ENCODE assay signal across 1 cellular context in genomic region chr5:119347574-119347973, GRCh38.
TF ChIP-seq lines count a peak whose summit lies in the region.

No MANE protein-coding gene starts in this region.

TF ChIP-seq in H1, 55 proteins besides CTCF, POLR2A, EP300 and RAD21 (continued from another document):
- TF ChIP-seq TAF7 (optimal IDR thresholded peaks at IDR 0.05; ENCODE audit: borderline replicate concordance, low read depth, low read length) (no peak), TEAD4 (IDR thresholded peaks at IDR 0.05; ENCODE audit: low read depth, low read length) (no peak), SP1 (IDR thresholded peaks at IDR 0.05; ENCODE audit: low read depth, low read length) (no peak), CEBPB (IDR thresholded peaks at IDR 0.05; ENCODE audit: low read depth, low read length) (no peak), GABPA (IDR thresholded peaks at IDR 0.05; ENCODE audit: borderline replicate concordance, insufficient read depth, low read length) (no peak), KDM4A (IDR thresholded peaks at IDR 0.05; ENCODE audit: low read depth, low read length, severe bottlenecking) (no peak), HDAC6 (IDR thresholded peaks at IDR 0.05; ENCODE audit: low read depth, low read length) (no peak), FOSL1 (IDR thresholded peaks at IDR 0.05; ENCODE audit: insufficient read depth, low read depth, low read length) (no peak), CHD2 (IDR thresholded peaks at IDR 0.05; ENCODE audit: low read length) (no peak), CHD1 (IDR thresholded peaks at IDR 0.05; ENCODE audit: low read depth, low read length) (no peak), RBBP5 (IDR thresholded peaks at IDR 0.05; ENCODE audit: borderline replicate concordance, low read depth, low read length) (no peak), SP2 (IDR thresholded peaks at IDR 0.05; ENCODE audit: low read length) (no peak), POLR2AphosphoS5 (IDR thresholded peaks at IDR 0.05; ENCODE audit: low read depth, low read length) (no peak), RFX5 (IDR thresholded peaks at IDR 0.05; ENCODE audit: borderline replicate concordance, low read depth, low read length) (no peak), MAFK (IDR thresholded peaks at IDR 0.05; ENCODE audit: low read depth, low read length) (no peak), TBP (IDR thresholded peaks at IDR 0.05; ENCODE audit: low read depth, low read length) (no peak), SIN3A (conservative IDR thresholded peaks at IDR 0.05 in 1 of 2, IDR thresholded peaks at IDR 0.05 in 1 of 2; ENCODE audit: low read depth in 1 of 2, low read length in 2 of 2) (no peak)
